7 cellular contexts compared by ENCODE assay signal in genomic region chr4:185202984-185203379, GRCh38. TPM values are rescaled to one million over a fixed set of nuclear protein-coding genes. Genes with fewer than 3 reads are reported as not detected.
DNase-seq lines count a peak whose midpoint lies in the region; ATAC-seq and TF ChIP-seq lines count a peak whose summit lies in the region.

No MANE protein-coding gene starts in this region.

- H3K27ac Mint-ChIP-seq in activated naive CD4-positive, alpha-beta T cell treated with anti-CD3 and anti-CD28 coated beads, Interleukin-2, amount 50 U/mL, for 72 hours: peak overlapping the region; percentile 88 to 99
- H3K27ac Mint-ChIP-seq in type B pancreatic cell: peak overlapping the region; percentile 95

- no peaks in the 10 kb centered on the region for H3K36me3 ChIP-seq in left lung

- H3K27me3 Mint-ChIP-seq in type B pancreatic cell: no peaks in the 10 kb centered on the region

- H3K27ac ChIP-seq in left lung: peak overlapping the region; percentile 90 to 97

- peaks cover 6 to 34% of the 10 kb centered on the region in 2 donors for H3K4me1 ChIP-seq in left lung

- H3K4me1 Mint-ChIP-seq in type B pancreatic cell (ENCODE audit: unreplicated experiment): peaks cover 29% of the 10 kb centered on the region

- H3K4me3 Mint-ChIP-seq in type B pancreatic cell: peak overlapping the region; percentile 98

- DNase-seq in activated naive CD4-positive, alpha-beta T cell treated with anti-CD3 and anti-CD28 coated beads, Interleukin-2, amount 50 U/mL, for 72 hours (ENCODE audit: low spot score in 2 of 2): peak in 1 of 2 donors; percentile 7
- DNase-seq in left lung (no peak), type B pancreatic cell (ENCODE audit: extremely low spot score, unreplicated experiment) (no peak), NCI-H524 treated with DMSO at 0.1 percent for 48 hours (lab: John Stamatoyannopoulos, UW) (no peak), NCI-H2171 (lab: John Stamatoyannopoulos, UW) (no peak)

- TF ChIP-seq CTCF in left lung (IDR thresholded peaks at IDR 0.05) (no peak), type B pancreatic cell (conservative IDR thresholded peaks at IDR 0.05) (no peak)

- no peaks in the 10 kb centered on the region for H3K9me3 Mint-ChIP-seq in activated naive CD4-positive, alpha-beta T cell treated with anti-CD3 and anti-CD28 coated beads, Interleukin-2, amount 50 U/mL, for 72 hours
- no peaks in the 10 kb centered on the region for H3K9me3 Mint-ChIP-seq in type B pancreatic cell

- intact Hi-C loops in left lung (cut with DNase I): no loop called here

- H3K36me3 Mint-ChIP-seq in activated naive CD4-positive, alpha-beta T cell treated with anti-CD3 and anti-CD28 coated beads, Interleukin-2, amount 50 U/mL, for 72 hours: peaks cover 14 to 21% of the 10 kb centered on the region in 2 donors
- H3K36me3 Mint-ChIP-seq in type B pancreatic cell: peaks cover 6% of the 10 kb centered on the region

- H3K4me3 ChIP-seq in left lung: peak overlapping the region; percentile 71 to 81

- peak; percentile 3 for ATAC-seq in GM19395 (IDR thresholded peaks at IDR 0.05; ENCODE audit: unreplicated experiment)
- peak; percentile 6 for ATAC-seq in HG03280 (IDR thresholded peaks at IDR 0.05; ENCODE audit: unreplicated experiment)
- peak in 1 of 2 donors; percentile 10 for ATAC-seq in activated naive CD4-positive, alpha-beta T cell treated with anti-CD3 and anti-CD28 coated beads, Interleukin-2, amount 50 U/mL, for 72 hours
- peak; percentile 7 for ATAC-seq in left lung

- H3K27me3 ChIP-seq in left lung: peaks cover 0 to 6% of the 10 kb centered on the region in 2 donors

- no peaks in the 10 kb centered on the region for H3K9me3 ChIP-seq in left lung

RNA-seq across cellular contexts. Expression of gene CFAP97, which starts 0.8 kb away (rescaled TPM):
- total RNA-seq in activated naive CD4-positive, alpha-beta T cell treated with anti-CD3 and anti-CD28 coated beads, Interleukin-2, amount 50 U/mL, for 72 hours: 10 to 100 TPM; 27.6 to 42.2 TPM
- total RNA-seq in left lung (10 to 100 TPM; 25.7 to 39.0 TPM), type B pancreatic cell (ENCODE audit: low replicate concordance) (13.8 and 21.6 TPM in 2 replicates)

RNA-seq across cellular contexts. Expression of gene SNX25, which starts 6.4 kb away (rescaled TPM):
- total RNA-seq in activated naive CD4-positive, alpha-beta T cell treated with anti-CD3 and anti-CD28 coated beads, Interleukin-2, amount 50 U/mL, for 72 hours: 10 to 100 TPM in 1 of 2 donors, 1 to 10 TPM in 1; 9.8 to 19.9 TPM
- total RNA-seq in left lung (100 to 1,000 TPM in 1 of 2 donors, 10 to 100 TPM in 1; 65.8 to 122 TPM), type B pancreatic cell (ENCODE audit: low replicate concordance) (9.4 and 11.2 TPM in 2 replicates)

RNA-seq across cellular contexts. Expression of gene SLC25A4, which starts 59.9 kb away (rescaled TPM):
- 1 to 10 TPM; 3.1 to 8.1 TPM for total RNA-seq in activated naive CD4-positive, alpha-beta T cell treated with anti-CD3 and anti-CD28 coated beads, Interleukin-2, amount 50 U/mL, for 72 hours
- total RNA-seq in left lung (10 to 100 TPM; 37.6 to 57.3 TPM), type B pancreatic cell (ENCODE audit: low replicate concordance) (31.0 and 40.8 TPM in 2 replicates)
